1 cellular context compared by ENCODE assay signal in the genomic region with DNA sequence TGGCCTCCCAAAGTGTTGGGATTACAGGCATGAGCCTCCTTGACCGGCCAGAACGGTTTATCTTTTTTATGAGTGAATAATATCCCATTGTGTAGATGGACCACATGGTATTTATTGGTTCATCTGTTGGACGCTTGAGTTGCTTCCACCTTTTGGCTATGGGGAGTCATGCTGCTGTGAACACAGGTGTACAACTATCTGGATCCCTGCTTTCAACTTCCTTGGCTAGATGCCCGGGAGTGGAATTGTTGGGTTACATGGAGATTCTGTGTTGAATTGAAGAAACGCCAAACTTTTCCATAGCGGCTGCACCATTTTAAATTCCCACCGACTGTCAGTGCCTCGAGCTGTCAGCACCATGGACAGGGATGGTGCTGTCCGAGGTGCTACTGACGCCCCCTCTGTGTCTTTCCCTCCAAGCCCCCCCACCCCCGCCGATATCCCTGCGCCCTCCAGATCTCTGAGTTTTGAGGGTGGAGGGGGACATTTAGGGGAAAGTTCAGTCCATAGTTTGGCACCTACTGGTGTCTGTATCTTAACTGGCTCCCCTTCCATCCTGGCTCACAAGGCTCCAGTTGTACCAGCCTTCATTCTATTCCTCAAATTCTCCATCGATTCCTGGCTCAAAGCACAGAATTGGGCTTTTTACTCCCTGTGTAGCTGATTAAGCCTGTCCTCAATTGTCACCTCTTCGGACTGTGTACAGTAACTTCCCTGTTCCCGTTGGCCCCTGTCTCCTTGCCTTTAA.
A peak's percentile ranks its signal among the peaks of the same experiment; 100 is the strongest.
TF ChIP-seq lines count a peak whose summit lies in the region.

No MANE protein-coding gene starts in this region.

TF ChIP-seq in HepG2, 621 proteins besides CTCF, POLR2A, EP300 and RAD21 (continued from another document and continues in another):
- TF ChIP-seq, protein P1, sequence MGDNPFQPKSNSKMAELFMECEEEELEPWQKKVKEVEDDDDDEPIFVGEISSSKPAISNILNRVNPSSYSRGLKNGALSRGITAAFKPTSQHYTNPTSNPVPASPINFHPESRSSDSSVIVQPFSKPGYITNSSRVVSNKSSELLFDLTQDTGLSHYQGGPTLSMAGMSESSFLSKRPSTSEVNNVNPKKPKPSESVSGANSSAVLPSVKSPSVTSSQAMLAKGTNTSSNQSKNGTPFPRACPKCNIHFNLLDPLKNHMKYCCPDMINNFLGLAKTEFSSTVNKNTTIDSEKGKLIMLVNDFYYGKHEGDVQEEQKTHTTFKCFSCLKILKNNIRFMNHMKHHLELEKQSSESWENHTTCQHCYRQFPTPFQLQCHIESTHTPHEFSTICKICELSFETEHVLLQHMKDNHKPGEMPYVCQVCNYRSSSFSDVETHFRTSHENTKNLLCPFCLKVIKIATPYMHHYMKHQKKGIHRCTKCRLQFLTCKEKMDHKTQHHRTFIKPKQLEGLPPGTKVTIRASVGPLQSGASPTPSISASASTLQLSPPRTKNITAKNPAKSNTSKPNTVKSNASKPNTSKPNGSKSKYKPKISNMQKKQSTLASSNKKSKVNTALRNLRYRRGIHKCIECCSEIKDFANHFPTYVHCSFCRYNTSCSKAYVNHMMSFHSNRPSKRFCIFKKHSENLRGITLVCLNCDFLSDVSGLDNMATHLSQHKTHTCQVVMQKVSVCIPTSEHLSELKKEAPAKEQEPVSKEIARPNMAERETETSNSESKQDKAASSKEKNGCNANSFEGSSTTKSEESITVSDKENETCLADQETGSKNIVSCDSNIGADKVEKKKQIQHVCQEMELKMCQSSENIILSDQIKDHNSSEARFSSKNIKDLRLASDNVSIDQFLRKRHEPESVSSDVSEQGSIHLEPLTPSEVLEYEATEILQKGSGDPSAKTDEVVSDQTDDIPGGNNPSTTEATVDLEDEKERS (CRISPR knock-in tag; IDR thresholded peaks at IDR 0.05) = peak; percentile 80; the same call in 1 of the 2 replicates
- TF ChIP-seq SNAPC2 (CRISPR knock-in tag; IDR thresholded peaks at IDR 0.05) = peak; percentile 78; the same call in 1 of the 2 replicates
- TF ChIP-seq SRY (CRISPR knock-in tag; IDR thresholded peaks at IDR 0.05) = peak; percentile 99
- peak; percentile 96; the same call in 1 of the 2 replicates for TF ChIP-seq MYNN (CRISPR knock-in tag; IDR thresholded peaks at IDR 0.05; ENCODE audit: low read depth)
- peak; percentile 86; the same call in 1 of the 2 replicates for TF ChIP-seq RARG (CRISPR knock-in tag; IDR thresholded peaks at IDR 0.05; ENCODE audit: low read depth)
- TF ChIP-seq ZNF570 (CRISPR knock-in tag; IDR thresholded peaks at IDR 0.05; ENCODE audit: borderline replicate concordance) = 0 out of 2 replicates have a peak, but pooled peaks have one; percentile 77
- TF ChIP-seq ZNF160 (CRISPR knock-in tag; IDR thresholded peaks at IDR 0.05) = peak; percentile 98
- peak; percentile 95 for TF ChIP-seq ZNF749 (CRISPR knock-in tag; IDR thresholded peaks at IDR 0.05; ENCODE audit: borderline replicate concordance)
- TF ChIP-seq ATF7 (IDR thresholded peaks at IDR 0.05) = no peak
- TF ChIP-seq ATF7 (CRISPR knock-in tag; IDR thresholded peaks at IDR 0.05) = peak; percentile 55; the same call in 1 of the 2 replicates
- TF ChIP-seq E2F2 (CRISPR knock-in tag; IDR thresholded peaks at IDR 0.05; ENCODE audit: borderline replicate concordance) = peak; percentile 99; the same call in 1 of the 2 replicates
- 0 out of 2 replicates have a peak, but pooled peaks have one; percentile 64 for TF ChIP-seq ELF4 (CRISPR knock-in tag; IDR thresholded peaks at IDR 0.05; ENCODE audit: borderline replicate concordance)
- no peak for TF ChIP-seq MAFF (IDR thresholded peaks at IDR 0.05; ENCODE audit: low read depth, low read length)
- peak; percentile 77; the same call in 1 of the 2 replicates for TF ChIP-seq DMAP1 (CRISPR knock-in tag; IDR thresholded peaks at IDR 0.05)
- TF ChIP-seq MEIS1 (CRISPR knock-in tag; IDR thresholded peaks at IDR 0.05; ENCODE audit: borderline replicate concordance) = peak; percentile 73; the same call in 1 of the 2 replicates
- TF ChIP-seq ZNF337 (CRISPR knock-in tag; IDR thresholded peaks at IDR 0.05; ENCODE audit: borderline replicate concordance, low read depth) = peak; percentile 84; the same call in 1 of the 2 replicates
- TF ChIP-seq THRA (CRISPR knock-in tag; IDR thresholded peaks at IDR 0.05; ENCODE audit: borderline replicate concordance) = peak; percentile 94
- peak; percentile 72; the same call in 1 of the 2 replicates for TF ChIP-seq ZNF101 (CRISPR knock-in tag; IDR thresholded peaks at IDR 0.05; ENCODE audit: borderline replicate concordance, low read depth)
- TF ChIP-seq SOX13 (IDR thresholded peaks at IDR 0.05) = no peak
- peak in 1 of 2 experiments; percentile 82; a peak in 2 of 4 replicates for TF ChIP-seq SOX13 (CRISPR knock-in tag; conservative IDR thresholded peaks at IDR 0.05 in 1 of 2, IDR thresholded peaks at IDR 0.05 in 1 of 2)
- TF ChIP-seq, protein P2, sequence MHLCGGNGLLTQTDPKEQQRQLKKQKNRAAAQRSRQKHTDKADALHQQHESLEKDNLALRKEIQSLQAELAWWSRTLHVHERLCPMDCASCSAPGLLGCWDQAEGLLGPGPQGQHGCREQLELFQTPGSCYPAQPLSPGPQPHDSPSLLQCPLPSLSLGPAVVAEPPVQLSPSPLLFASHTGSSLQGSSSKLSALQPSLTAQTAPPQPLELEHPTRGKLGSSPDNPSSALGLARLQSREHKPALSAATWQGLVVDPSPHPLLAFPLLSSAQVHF (CRISPR knock-in tag; IDR thresholded peaks at IDR 0.05) = peak; percentile 93
- TF ChIP-seq NR2F1 (CRISPR knock-in tag; IDR thresholded peaks at IDR 0.05) = peak in 1 of 2 experiments; percentile 61; a peak in 1 of 4 replicates
- no peak for TF ChIP-seq ZNF136 (CRISPR knock-in tag; IDR thresholded peaks at IDR 0.05; ENCODE audit: low read depth)
- peak; percentile 86 for TF ChIP-seq MLX (CRISPR knock-in tag; IDR thresholded peaks at IDR 0.05)
- TF ChIP-seq PAXIP1 (CRISPR knock-in tag; conservative IDR thresholded peaks at IDR 0.05) = no peak; the same call in 1 of the 2 replicates
- no peak for TF ChIP-seq CBX1 (IDR thresholded peaks at IDR 0.05; ENCODE audit: low read depth)
- TF ChIP-seq IRF1 (CRISPR knock-in tag; IDR thresholded peaks at IDR 0.05; ENCODE audit: low read depth) = 0 out of 2 replicates have a peak, but pooled peaks have one; percentile 82
- peak; percentile 67; the same call in 1 of the 2 replicates for TF ChIP-seq ZKSCAN5 (CRISPR knock-in tag; IDR thresholded peaks at IDR 0.05)
- TF ChIP-seq ZMYM4 (CRISPR knock-in tag; IDR thresholded peaks at IDR 0.05) = peak; percentile 70
- TF ChIP-seq PHF5A (CRISPR knock-in tag; IDR thresholded peaks at IDR 0.05; ENCODE audit: low read depth, unreplicated experiment) = peak; percentile 63
- TF ChIP-seq, protein P3, sequence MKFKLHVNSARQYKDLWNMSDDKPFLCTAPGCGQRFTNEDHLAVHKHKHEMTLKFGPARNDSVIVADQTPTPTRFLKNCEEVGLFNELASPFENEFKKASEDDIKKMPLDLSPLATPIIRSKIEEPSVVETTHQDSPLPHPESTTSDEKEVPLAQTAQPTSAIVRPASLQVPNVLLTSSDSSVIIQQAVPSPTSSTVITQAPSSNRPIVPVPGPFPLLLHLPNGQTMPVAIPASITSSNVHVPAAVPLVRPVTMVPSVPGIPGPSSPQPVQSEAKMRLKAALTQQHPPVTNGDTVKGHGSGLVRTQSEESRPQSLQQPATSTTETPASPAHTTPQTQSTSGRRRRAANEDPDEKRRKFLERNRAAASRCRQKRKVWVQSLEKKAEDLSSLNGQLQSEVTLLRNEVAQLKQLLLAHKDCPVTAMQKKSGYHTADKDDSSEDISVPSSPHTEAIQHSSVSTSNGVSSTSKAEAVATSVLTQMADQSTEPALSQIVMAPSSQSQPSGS (CRISPR knock-in tag; IDR thresholded peaks at IDR 0.05) = peak; percentile 93
- TF ChIP-seq ZNF564 (CRISPR knock-in tag; IDR thresholded peaks at IDR 0.05) = peak; percentile 81; the same call in 1 of the 2 replicates
- TF ChIP-seq IKZF5 (CRISPR knock-in tag; IDR thresholded peaks at IDR 0.05) = peak; percentile 98
- TF ChIP-seq HNRNPK (IDR thresholded peaks at IDR 0.05; ENCODE audit: low read depth, low read length, poor library complexity, severe bottlenecking) = no peak
- TF ChIP-seq, protein P4, sequence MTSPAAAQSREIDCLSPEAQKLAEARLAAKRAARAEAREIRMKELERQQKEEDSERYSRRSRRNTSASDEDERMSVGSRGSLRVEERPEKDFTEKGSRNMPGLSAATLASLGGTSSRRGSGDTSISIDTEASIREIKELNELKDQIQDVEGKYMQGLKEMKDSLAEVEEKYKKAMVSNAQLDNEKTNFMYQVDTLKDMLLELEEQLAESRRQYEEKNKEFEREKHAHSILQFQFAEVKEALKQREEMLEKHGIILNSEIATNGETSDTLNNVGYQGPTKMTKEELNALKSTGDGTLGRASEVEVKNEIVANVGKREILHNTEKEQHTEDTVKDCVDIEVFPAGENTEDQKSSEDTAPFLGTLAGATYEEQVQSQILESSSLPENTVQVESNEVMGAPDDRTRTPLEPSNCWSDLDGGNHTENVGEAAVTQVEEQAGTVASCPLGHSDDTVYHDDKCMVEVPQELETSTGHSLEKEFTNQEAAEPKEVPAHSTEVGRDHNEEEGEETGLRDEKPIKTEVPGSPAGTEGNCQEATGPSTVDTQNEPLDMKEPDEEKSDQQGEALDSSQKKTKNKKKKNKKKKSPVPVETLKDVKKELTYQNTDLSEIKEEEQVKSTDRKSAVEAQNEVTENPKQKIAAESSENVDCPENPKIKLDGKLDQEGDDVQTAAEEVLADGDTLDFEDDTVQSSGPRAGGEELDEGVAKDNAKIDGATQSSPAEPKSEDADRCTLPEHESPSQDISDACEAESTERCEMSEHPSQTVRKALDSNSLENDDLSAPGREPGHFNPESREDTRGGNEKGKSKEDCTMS (CRISPR knock-in tag; conservative IDR thresholded peaks at IDR 0.05) = peak; percentile 99
